ENCODE assay signal across 9 cellular contexts in the genomic region with DNA sequence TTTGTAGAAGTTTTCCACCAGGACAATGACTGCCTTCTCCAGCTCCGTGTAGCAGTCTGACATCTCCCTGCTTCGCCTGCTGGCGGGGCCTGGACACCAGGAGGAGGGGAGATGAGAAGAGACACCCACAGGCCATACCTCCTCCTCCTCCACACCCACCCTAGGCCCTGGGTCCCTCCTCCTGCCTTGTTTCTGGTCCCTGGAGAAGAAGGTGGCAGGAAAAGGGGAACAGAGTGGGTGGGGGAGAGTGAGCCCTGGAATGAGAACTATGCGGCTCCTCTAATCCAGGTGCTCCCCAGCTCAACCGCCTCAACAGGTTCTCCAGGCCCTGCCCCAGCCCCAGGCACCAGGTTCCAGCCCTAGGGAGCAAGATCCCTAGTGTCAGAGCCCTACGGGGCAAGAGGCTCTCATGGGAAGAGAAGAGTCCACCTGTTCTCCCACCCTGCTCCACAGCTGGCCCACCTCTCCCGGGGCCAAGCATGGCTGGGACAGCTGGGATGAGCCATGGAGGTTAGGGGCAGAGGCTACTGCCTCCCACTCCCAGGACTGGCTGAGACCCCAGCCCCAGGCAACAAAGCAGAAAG. TPM values are rescaled to one million over a fixed set of nuclear protein-coding genes. Genes with fewer than 3 reads are reported as not detected.
A peak's percentile ranks its signal among the peaks of the same experiment; 100 is the strongest.
DNase-seq lines count a peak whose midpoint lies in the region; ATAC-seq and TF ChIP-seq lines count a peak whose summit lies in the region.
"Had no signal": no experiment of that assay in that cellular context is flagged by ENCODE, and none has a peak within 500 bp of the region (broad histone marks: within the 10 kb centered on the region; RNA-seq: fewer than 3 reads in every experiment).

No MANE protein-coding gene starts in this region.

- peak overlapping the region; percentile 78 for H3K9ac ChIP-seq in mammary epithelial cell (ENCODE audit: insufficient read depth, low read length)

- intact Hi-C loops in mammary epithelial cell (cut with micrococcal nuclease), result loop anchor here (2.0 kb wide), 2 partner anchors 35 to 75 kb away; no protein-coding TSS in a partner anchor
- intact Hi-C loops in right lobe of liver (cut with DNase I), result no loop called here

- no peaks in the 10 kb centered on the region for H4K20me1 ChIP-seq in mammary epithelial cell (ENCODE audit: insufficient read depth, low read length)

- 35% methylated on average over 7 of the region's 7 CpGs for WGBS in mammary epithelial cell (ENCODE audit: low coverage, missing lambda C conversion rate)
- WGBS in right lobe of liver (ENCODE audit: insufficient coverage, low coverage, low lambda C conversion rate, missing lambda C conversion rate), result 74% methylated on average over 4 of the region's 7 CpGs

- no peak for TF ChIP-seq CTCF in mammary epithelial cell (conservative IDR thresholded peaks at IDR 0.05 in 1 of 2, IDR thresholded peaks at IDR 0.05 in 1 of 2; ENCODE audit: extremely low read depth in 1 of 2, insufficient read depth in 1 of 2, low read depth in 1 of 2, low read length in 2 of 2)
- TF ChIP-seq CTCF in right lobe of liver (IDR thresholded peaks at IDR 0.05), result no peak

- ATAC-seq in right lobe of liver (no peak), HG03097 (IDR thresholded peaks at IDR 0.05; ENCODE audit: low FRiP score, unreplicated experiment) (no peak), GM18511 (IDR thresholded peaks at IDR 0.05; ENCODE audit: unreplicated experiment) (no peak), HG03175 (IDR thresholded peaks at IDR 0.05; ENCODE audit: unreplicated experiment) (no peak)

- peak overlapping the region; percentile 19 to 70 (median 48) for H3K4me3 ChIP-seq in mammary epithelial cell (replicated peaks in 1 of 3; ENCODE audit: insufficient read depth in 1 of 3, low read depth in 2 of 3, low read length in 3 of 3)
- peak overlapping the region; percentile 36 to 60 (median 55) for H3K4me3 ChIP-seq in right lobe of liver

- H3K9me3 ChIP-seq in mammary epithelial cell (replicated peaks; ENCODE audit: insufficient read depth, low read length) (no peaks in the 10 kb centered on the region), right lobe of liver (no peaks in the 10 kb centered on the region)

- TF ChIP-seq POLR2A in right lobe of liver (IDR thresholded peaks at IDR 0.05), result no peak

- in situ Hi-C loops in mammary epithelial cell (cut with MboI; ENCODE audit: low sequenced_read_pairs in 2 of 2), result no loop called here

- no peaks in the 10 kb centered on the region for H3K27me3 ChIP-seq in mammary epithelial cell (ENCODE audit: insufficient read depth, low read length)
- H3K27me3 ChIP-seq in right lobe of liver, result no peaks in the 10 kb centered on the region

- peaks cover 67% of the 10 kb centered on the region for H3K79me2 ChIP-seq in mammary epithelial cell (ENCODE audit: insufficient read depth, low read length)

- DNase-seq in HT1080 (ENCODE audit: low read depth) (peak; percentile 56), mammary epithelial cell (peak; percentile 60), right lobe of liver (no peak), NAMALWA (ENCODE audit: low spot score) (no peak)
- DNase-seq: Kasumi-1 had no signal

- BruUV-seq in mammary epithelial cell (replicated peaks; lab: Mats Ljungman, UMichigan), result no TSS peak

- H2AFZ ChIP-seq in mammary epithelial cell (ENCODE audit: low read depth, low read length), result no peak overlapping the region

- H3K36me3 ChIP-seq in mammary epithelial cell (ENCODE audit: insufficient read depth, low read length) (peaks cover 21% of the 10 kb centered on the region), right lobe of liver (peaks cover 0 to 14% (median 5%) of the 10 kb centered on the region in 4 donors)

- H3K4me1 ChIP-seq in mammary epithelial cell (ENCODE audit: insufficient read depth, low read length) (peaks cover 32% of the 10 kb centered on the region), right lobe of liver (peaks cover 0 to 27% (median 12%) of the 10 kb centered on the region in 4 donors)

- H3K27ac ChIP-seq in mammary epithelial cell (ENCODE audit: insufficient read depth, low read depth, low read length) (peak overlapping the region; percentile 83), right lobe of liver (peak overlapping the region; percentile 92 to 98 (median 94)), temporal lobe (ENCODE audit: low read depth, low read length) (peak overlapping the region; percentile 89)

- dilution Hi-C loops in mammary epithelial cell (cut with HindIII; ENCODE audit: low sequenced_read_pairs), result no loop called here

- peak overlapping the region; percentile 83 for H3K4me2 ChIP-seq in mammary epithelial cell (ENCODE audit: insufficient read depth, low read depth, low read length)

- CTCF ChIA-PET in mammary epithelial cell (lab: Charles Lee; ENCODE audit: low non-redundant PET), result no interaction called here

RNA-seq across cellular contexts. Expression of gene S100A16, which starts 4.8 kb away (rescaled TPM):
- 862 and 1,038 TPM in 2 replicates for total RNA-seq in HT1080 (2014; rRNA removed; shearing (Covaris generic))
- polyA plus RNA-seq in HT1080 (2015; cell fraction: cytosol; rRNA removed), result 1,019 and 1,209 TPM in 2 replicates
- 389 and 402 TPM in 2 replicates for polyA plus RNA-seq in HT1080 (2015; cell fraction: nucleus; rRNA removed)
- total RNA-seq in mammary epithelial cell (100 to 1,000 TPM; 661 to 817 TPM), right lobe of liver (100 to 1,000 TPM in 2 of 6 experiments, 10 to 100 TPM in 4; 55.9 to 151 (median 71.8) TPM), temporal lobe (12.8 TPM)
- 2,471 TPM for polyA plus RNA-seq in mammary epithelial cell
- 817 TPM for polyA minus RNA-seq in mammary epithelial cell

RNA-seq across cellular contexts. Expression of gene S100A14, which starts 7.9 kb away (rescaled TPM):
- total RNA-seq in HT1080 (2014; rRNA removed; shearing (Covaris generic)), result 0.88 TPM in 1 of 2 replicates, not detected in the other
- 0.08 and 0.67 TPM in 2 replicates for polyA plus RNA-seq in HT1080 (2015; cell fraction: cytosol; rRNA removed)
- 0.50 TPM in 1 of 2 replicates, not detected in the other for polyA plus RNA-seq in HT1080 (2015; cell fraction: nucleus; rRNA removed)
- total RNA-seq in mammary epithelial cell (100 to 1,000 TPM; 396 to 770 TPM), right lobe of liver (10 to 100 TPM in 2 of 6 experiments, 1 to 10 TPM in 4; 1.8 to 14.0 (median 5.2) TPM), temporal lobe (0.25 TPM)
- polyA plus RNA-seq in mammary epithelial cell, result 1,954 TPM
- 968 TPM for polyA minus RNA-seq in mammary epithelial cell

RNA-seq across cellular contexts. Expression of gene S100A13, which starts 19.1 kb away (rescaled TPM):
- total RNA-seq in HT1080 (2014; rRNA removed; shearing (Covaris generic)), result 71.0 and 106 TPM in 2 replicates
- 120 and 130 TPM in 2 replicates for polyA plus RNA-seq in HT1080 (2015; cell fraction: cytosol; rRNA removed)
- 77.6 and 83.5 TPM in 2 replicates for polyA plus RNA-seq in HT1080 (2015; cell fraction: nucleus; rRNA removed)
- total RNA-seq in mammary epithelial cell (100 to 1,000 TPM in 1 of 2 donors, 10 to 100 TPM in 1; 72.0 to 213 TPM), right lobe of liver (10 to 100 TPM; 10.4 to 24.5 (median 21.9) TPM), temporal lobe (14.0 TPM)
- 448 TPM for polyA plus RNA-seq in mammary epithelial cell
- polyA minus RNA-seq in mammary epithelial cell, result 78.6 TPM

RNA-seq across cellular contexts. Expression of gene S100A1, which starts 20.1 kb away (rescaled TPM):
- total RNA-seq in HT1080 (2014; rRNA removed; shearing (Covaris generic)), result 0.17 TPM in 1 of 2 replicates, not detected in the other
- 0.23 TPM in 1 of 2 replicates, not detected in the other for polyA plus RNA-seq in HT1080 (2015; cell fraction: cytosol; rRNA removed)
- 0.12 TPM in 1 of 2 replicates, not detected in the other for polyA plus RNA-seq in HT1080 (2015; cell fraction: nucleus; rRNA removed)
- total RNA-seq in mammary epithelial cell (not detected), right lobe of liver (1 to 10 TPM in 3 of 6 experiments, under 1 TPM in 3; 0.40 to 2.1 (median 1.0) TPM), temporal lobe (2.2 TPM)
- polyA plus RNA-seq in mammary epithelial cell, result 0.53 TPM
- polyA minus RNA-seq in mammary epithelial cell, result not detected

RNA-seq across cellular contexts. Expression of gene CHTOP, which starts 25.7 kb away (rescaled TPM):
- 46.3 and 55.8 TPM in 2 replicates for total RNA-seq in HT1080 (2014; rRNA removed; shearing (Covaris generic))
- polyA plus RNA-seq in HT1080 (2015; cell fraction: cytosol; rRNA removed), result 68.5 and 74.3 TPM in 2 replicates
- 138 and 140 TPM in 2 replicates for polyA plus RNA-seq in HT1080 (2015; cell fraction: nucleus; rRNA removed)
- total RNA-seq in mammary epithelial cell (10 to 100 TPM; 36.0 to 64.5 TPM), right lobe of liver (10 to 100 TPM; 21.9 to 29.7 (median 26.0) TPM), temporal lobe (61.2 TPM)
- polyA plus RNA-seq in mammary epithelial cell, result 52.0 TPM
- polyA minus RNA-seq in mammary epithelial cell, result 45.8 TPM

Comparison
In these comparisons a context has a peak if more than half of its experiments do, and no peak if none do; other contexts are left out.
1. DNase-seq: peak in HT1080 (single experiment) and mammary epithelial cell (single experiment); none in right lobe of liver (0 of 3) and NAMALWA (single experiment).
2. RNA of gene S100A14, which starts 7.9 kb away (total RNA-seq): 396 to 770 TPM in mammary epithelial cell; 1.8 to 14.0 TPM in right lobe of liver, 0.88 TPM in HT1080 and 0.25 TPM in temporal lobe (single experiment); every median in the first group is over 10 times any median in the second.
3. Peak in every context shown above with its lines, with median percentiles within 50 percentile points of each other: H3K27ac ChIP-seq.